Comparison of ENCODE assay signal across 1 cellular context in genomic region chr10:73117976-73118743, GRCh38.
TF ChIP-seq lines count a peak whose summit lies in the region.

No MANE protein-coding gene starts in this region.

TF ChIP-seq in GM23338, 12 proteins besides CTCF, POLR2A, EP300 and RAD21 (continued from another document):
- TF ChIP-seq ZNF462 (CRISPR knock-in tag; IDR thresholded peaks at IDR 0.05) (no peak), ETS1 (IDR thresholded peaks at IDR 0.05) (no peak), STAT1 (IDR thresholded peaks at IDR 0.05; ENCODE audit: unreplicated experiment) (no peak), POLR2AphosphoS5 (IDR thresholded peaks at IDR 0.05; ENCODE audit: low read depth) (no peak), ZNF331 (CRISPR knock-in tag; IDR thresholded peaks at IDR 0.05; ENCODE audit: low read depth) (no peak), JUNB (IDR thresholded peaks at IDR 0.05; ENCODE audit: unreplicated experiment) (no peak), CREB1 (CRISPR knock-in tag; IDR thresholded peaks at IDR 0.05; ENCODE audit: low read depth) (no peak)
TF ChIP-seq in GM23338: peak in this region for 0.
